Comparison of ENCODE assay signal across 8 cellular contexts in genomic region chr11:58649623-58650022, GRCh38.
"Had no signal": no experiment of that assay in that cellular context is flagged by ENCODE, and none has a peak within 500 bp of the region (broad histone marks: within the 10 kb centered on the region; RNA-seq: fewer than 3 reads in every experiment).

No MANE protein-coding gene starts in this region.

- FAIRE-seq: H1, H54, HTR-8/SVneo had no signal

- DNase-seq: H9, HCEC 1CT, IMR-90, KBM-7 had no signal

- H2AFZ ChIP-seq: GM23338 had no signal

- H3K4me2 ChIP-seq: GM23338 had no signal

- H3K4me3 ChIP-seq: GM23338 had no signal

- ATAC-seq: GM23338 had no signal
